1 cellular context compared by ENCODE assay signal in the genomic region with DNA sequence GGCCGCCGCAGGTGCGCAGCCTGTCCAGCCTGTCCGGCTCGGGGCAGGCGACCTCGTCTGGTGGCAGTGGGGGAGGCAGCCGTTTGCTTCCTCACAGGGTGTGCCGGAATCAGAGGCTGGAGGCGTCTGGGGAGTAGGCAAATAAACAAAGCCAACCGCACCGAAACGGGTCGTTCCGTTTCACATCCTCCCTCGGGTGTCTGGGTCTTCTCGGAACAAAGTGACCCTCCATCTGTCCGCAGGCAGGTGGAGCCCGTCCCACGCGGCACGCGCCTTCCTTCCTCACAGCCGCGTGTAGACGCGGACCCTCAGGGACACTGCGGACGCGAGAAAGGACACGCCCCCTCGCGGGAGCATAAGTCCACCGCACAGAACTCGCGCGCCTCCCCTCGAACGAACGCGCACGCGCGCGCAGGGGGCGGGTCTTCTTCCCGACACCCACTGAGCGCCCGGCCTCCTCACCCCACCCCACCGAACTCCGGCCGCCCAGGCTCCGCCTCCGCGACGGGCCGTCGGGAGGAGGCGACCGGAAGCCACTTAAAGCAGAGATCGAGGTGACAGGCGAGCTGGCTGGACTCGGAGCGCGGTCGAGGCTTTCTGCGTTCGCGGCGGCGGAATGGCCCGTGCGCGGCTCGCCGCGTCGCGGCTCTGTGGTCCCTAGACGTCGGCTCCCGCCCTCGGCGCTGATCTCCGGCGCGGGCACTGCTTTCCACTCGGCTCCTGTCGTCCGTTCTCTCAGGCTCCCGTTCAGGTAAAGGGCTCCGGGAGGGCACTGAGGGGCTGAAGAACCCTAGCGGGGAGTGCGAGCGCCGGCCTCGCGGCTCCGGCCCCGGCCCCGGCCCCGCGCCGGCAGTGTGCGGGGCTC.
TF ChIP-seq lines count a peak whose summit lies in the region.

A gene with protein sequence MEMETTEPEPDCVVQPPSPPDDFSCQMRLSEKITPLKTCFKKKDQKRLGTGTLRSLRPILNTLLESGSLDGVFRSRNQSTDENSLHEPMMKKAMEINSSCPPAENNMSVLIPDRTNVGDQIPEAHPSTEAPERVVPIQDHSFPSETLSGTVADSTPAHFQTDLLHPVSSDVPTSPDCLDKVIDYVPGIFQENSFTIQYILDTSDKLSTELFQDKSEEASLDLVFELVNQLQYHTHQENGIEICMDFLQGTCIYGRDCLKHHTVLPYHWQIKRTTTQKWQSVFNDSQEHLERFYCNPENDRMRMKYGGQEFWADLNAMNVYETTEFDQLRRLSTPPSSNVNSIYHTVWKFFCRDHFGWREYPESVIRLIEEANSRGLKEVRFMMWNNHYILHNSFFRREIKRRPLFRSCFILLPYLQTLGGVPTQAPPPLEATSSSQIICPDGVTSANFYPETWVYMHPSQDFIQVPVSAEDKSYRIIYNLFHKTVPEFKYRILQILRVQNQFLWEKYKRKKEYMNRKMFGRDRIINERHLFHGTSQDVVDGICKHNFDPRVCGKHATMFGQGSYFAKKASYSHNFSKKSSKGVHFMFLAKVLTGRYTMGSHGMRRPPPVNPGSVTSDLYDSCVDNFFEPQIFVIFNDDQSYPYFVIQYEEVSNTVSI (plus strand): TSS at position 545 of the 865 bp plus-strand sequence. CDS start 3,108 bp downstream, outside the sequence.

TF ChIP-seq in K562, 482 proteins besides CTCF, POLR2A, EP300 and RAD21 (continued from another document and continues in another):
- no peak for TF ChIP-seq SFPQ (IDR thresholded peaks at IDR 0.05; ENCODE audit: low read depth, low read length)
- peak; percentile 66; the same call in 1 of the 2 replicates for TF ChIP-seq ELF2 (CRISPR knock-in tag; IDR thresholded peaks at IDR 0.05)
- TF ChIP-seq, protein P1, sequence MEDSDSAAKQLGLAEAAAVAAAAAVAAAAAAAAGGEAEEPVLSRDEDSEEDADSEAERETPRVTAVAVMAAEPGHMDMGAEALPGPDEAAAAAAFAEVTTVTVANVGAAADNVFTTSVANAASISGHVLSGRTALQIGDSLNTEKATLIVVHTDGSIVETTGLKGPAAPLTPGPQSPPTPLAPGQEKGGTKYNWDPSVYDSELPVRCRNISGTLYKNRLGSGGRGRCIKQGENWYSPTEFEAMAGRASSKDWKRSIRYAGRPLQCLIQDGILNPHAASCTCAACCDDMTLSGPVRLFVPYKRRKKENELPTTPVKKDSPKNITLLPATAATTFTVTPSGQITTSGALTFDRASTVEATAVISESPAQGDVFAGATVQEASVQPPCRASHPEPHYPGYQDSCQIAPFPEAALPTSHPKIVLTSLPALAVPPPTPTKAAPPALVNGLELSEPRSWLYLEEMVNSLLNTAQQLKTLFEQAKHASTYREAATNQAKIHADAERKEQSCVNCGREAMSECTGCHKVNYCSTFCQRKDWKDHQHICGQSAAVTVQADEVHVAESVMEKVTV (CRISPR knock-in tag; IDR thresholded peaks at IDR 0.05) = peak; percentile 95
- no peak for TF ChIP-seq CEBPZ (IDR thresholded peaks at IDR 0.05; ENCODE audit: borderline replicate concordance, low read depth, low read length)
- no peak for TF ChIP-seq ZNF133 (CRISPR knock-in tag; IDR thresholded peaks at IDR 0.05)
- peak; percentile 64; the same call in 1 of the 2 replicates for TF ChIP-seq ZNF263 (CRISPR knock-in tag; IDR thresholded peaks at IDR 0.05; ENCODE audit: borderline replicate concordance)
- no peak for TF ChIP-seq HOXB6 (CRISPR knock-in tag; IDR thresholded peaks at IDR 0.05; ENCODE audit: borderline replicate concordance)
- no peak for TF ChIP-seq YBX1 (IDR thresholded peaks at IDR 0.05)
- TF ChIP-seq PREB (CRISPR knock-in tag; IDR thresholded peaks at IDR 0.05) = 0 out of 2 replicates have a peak, but pooled peaks have one; percentile 89
- peak; percentile 96 for TF ChIP-seq MYC (IDR thresholded peaks at IDR 0.05; ENCODE audit: low read depth, low read length)
- TF ChIP-seq MYC (CRISPR knock-in tag; IDR thresholded peaks at IDR 0.05; ENCODE audit: borderline replicate concordance, low read depth) = peak; percentile 86; the same call in 1 of the 2 replicates
- TF ChIP-seq ZNF778 (CRISPR knock-in tag; IDR thresholded peaks at IDR 0.05) = no peak
- TF ChIP-seq SLC30A9 (CRISPR knock-in tag; IDR thresholded peaks at IDR 0.05) = no peak
- TF ChIP-seq SIN3A (IDR thresholded peaks at IDR 0.05; ENCODE audit: borderline replicate concordance in 2 of 2, control insufficient read depth in 1 of 2, low read depth in 2 of 2, low read length in 2 of 2) = peak; percentile 76 to 77; a peak in 2 of 4 replicates
- no peak for TF ChIP-seq ZKSCAN8 (CRISPR knock-in tag; IDR thresholded peaks at IDR 0.05)
- no peak for TF ChIP-seq TAL1 (IDR thresholded peaks at IDR 0.05)
- peak; percentile 73; the same call in 1 of the 2 replicates for TF ChIP-seq FOXK1 (CRISPR knock-in tag; IDR thresholded peaks at IDR 0.05; ENCODE audit: borderline replicate concordance)
- peak; percentile 92 for TF ChIP-seq RBBP5 (IDR thresholded peaks at IDR 0.05; ENCODE audit: borderline replicate concordance, insufficient read depth, low read length, poor library complexity, severe bottlenecking)
- TF ChIP-seq, protein P2, sequence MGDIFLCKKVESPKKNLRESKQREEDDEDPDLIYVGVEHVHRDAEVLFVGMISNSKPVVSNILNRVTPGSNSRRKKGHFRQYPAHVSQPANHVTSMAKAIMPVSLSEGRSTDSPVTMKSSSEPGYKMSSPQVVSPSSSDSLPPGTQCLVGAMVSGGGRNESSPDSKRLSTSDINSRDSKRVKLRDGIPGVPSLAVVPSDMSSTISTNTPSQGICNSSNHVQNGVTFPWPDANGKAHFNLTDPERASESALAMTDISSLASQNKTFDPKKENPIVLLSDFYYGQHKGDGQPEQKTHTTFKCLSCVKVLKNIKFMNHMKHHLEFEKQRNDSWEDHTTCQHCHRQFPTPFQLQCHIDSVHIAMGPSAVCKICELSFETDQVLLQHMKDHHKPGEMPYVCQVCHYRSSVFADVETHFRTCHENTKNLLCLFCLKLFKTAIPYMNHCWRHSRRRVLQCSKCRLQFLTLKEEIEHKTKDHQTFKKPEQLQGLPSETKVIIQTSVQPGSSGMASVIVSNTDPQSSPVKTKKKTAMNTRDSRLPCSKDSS (IDR thresholded peaks at IDR 0.05; ENCODE audit: low read depth, partially characterized antibody) = no peak
- no peak for TF ChIP-seq IRF9 (tag; IDR thresholded peaks at IDR 0.05)
- 0 out of 2 replicates have a peak, but pooled peaks have one; percentile 38 for TF ChIP-seq GTF2F1 (IDR thresholded peaks at IDR 0.05; ENCODE audit: low read depth, low read length)
- TF ChIP-seq, protein P3, sequence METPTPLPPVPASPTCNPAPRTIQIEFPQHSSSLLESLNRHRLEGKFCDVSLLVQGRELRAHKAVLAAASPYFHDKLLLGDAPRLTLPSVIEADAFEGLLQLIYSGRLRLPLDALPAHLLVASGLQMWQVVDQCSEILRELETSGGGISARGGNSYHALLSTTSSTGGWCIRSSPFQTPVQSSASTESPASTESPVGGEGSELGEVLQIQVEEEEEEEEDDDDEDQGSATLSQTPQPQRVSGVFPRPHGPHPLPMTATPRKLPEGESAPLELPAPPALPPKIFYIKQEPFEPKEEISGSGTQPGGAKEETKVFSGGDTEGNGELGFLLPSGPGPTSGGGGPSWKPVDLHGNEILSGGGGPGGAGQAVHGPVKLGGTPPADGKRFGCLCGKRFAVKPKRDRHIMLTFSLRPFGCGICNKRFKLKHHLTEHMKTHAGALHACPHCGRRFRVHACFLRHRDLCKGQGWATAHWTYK (CRISPR knock-in tag; IDR thresholded peaks at IDR 0.05) = peak; percentile 18; the same call in 1 of the 2 replicates
- peak; percentile 56; the same call in 1 of the 2 replicates for TF ChIP-seq NR2C2 (CRISPR knock-in tag; IDR thresholded peaks at IDR 0.05)
- TF ChIP-seq NR2C2 (tag; IDR thresholded peaks at IDR 0.05) = peak; percentile 42; the same call in 1 of the 2 replicates
- TF ChIP-seq BRD9 (IDR thresholded peaks at IDR 0.05; ENCODE audit: low read depth, partially characterized antibody) = peak; percentile 79
- no peak for TF ChIP-seq IRF2 (CRISPR knock-in tag; IDR thresholded peaks at IDR 0.05)
- peak; percentile 99 for TF ChIP-seq POLR2G (IDR thresholded peaks at IDR 0.05; ENCODE audit: low read depth, low read length)
- peak; percentile 79 for TF ChIP-seq GABPA (tag; conservative IDR thresholded peaks at IDR 0.05; ENCODE audit: low read depth)
- TF ChIP-seq, protein P4, sequence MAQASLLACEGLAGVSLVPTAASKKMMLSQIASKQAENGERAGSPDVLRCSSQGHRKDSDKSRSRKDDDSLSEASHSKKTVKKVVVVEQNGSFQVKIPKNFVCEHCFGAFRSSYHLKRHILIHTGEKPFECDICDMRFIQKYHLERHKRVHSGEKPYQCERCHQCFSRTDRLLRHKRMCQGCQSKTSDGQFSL (CRISPR knock-in tag; IDR thresholded peaks at IDR 0.05) = peak; percentile 67; the same call in 1 of the 2 replicates
- TF ChIP-seq, protein P4 (tag; IDR thresholded peaks at IDR 0.05) = no peak
- TF ChIP-seq, protein P5, sequence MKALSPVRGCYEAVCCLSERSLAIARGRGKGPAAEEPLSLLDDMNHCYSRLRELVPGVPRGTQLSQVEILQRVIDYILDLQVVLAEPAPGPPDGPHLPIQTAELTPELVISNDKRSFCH (CRISPR knock-in tag; IDR thresholded peaks at IDR 0.05) = no peak
- TF ChIP-seq, protein P5 (tag; IDR thresholded peaks at IDR 0.05) = 0 out of 2 replicates have a peak, but pooled peaks have one; percentile 24
- TF ChIP-seq NFIX (CRISPR knock-in tag; IDR thresholded peaks at IDR 0.05; ENCODE audit: low read depth) = no peak
- TF ChIP-seq ZNF197 (CRISPR knock-in tag; IDR thresholded peaks at IDR 0.05; ENCODE audit: low read depth) = no peak
- TF ChIP-seq, protein P6, sequence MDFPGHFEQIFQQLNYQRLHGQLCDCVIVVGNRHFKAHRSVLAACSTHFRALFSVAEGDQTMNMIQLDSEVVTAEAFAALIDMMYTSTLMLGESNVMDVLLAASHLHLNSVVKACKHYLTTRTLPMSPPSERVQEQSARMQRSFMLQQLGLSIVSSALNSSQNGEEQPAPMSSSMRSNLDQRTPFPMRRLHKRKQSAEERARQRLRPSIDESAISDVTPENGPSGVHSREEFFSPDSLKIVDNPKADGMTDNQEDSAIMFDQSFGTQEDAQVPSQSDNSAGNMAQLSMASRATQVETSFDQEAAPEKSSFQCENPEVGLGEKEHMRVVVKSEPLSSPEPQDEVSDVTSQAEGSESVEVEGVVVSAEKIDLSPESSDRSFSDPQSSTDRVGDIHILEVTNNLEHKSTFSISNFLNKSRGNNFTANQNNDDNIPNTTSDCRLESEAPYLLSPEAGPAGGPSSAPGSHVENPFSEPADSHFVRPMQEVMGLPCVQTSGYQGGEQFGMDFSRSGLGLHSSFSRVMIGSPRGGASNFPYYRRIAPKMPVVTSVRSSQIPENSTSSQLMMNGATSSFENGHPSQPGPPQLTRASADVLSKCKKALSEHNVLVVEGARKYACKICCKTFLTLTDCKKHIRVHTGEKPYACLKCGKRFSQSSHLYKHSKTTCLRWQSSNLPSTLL (IDR thresholded peaks at IDR 0.05) = 0 out of 2 replicates have a peak, but pooled peaks have one; percentile 46
